13 cellular contexts compared by ENCODE assay signal in genomic region chr1:220135755-220136154, GRCh38.
"Had no signal": no experiment of that assay in that cellular context is flagged by ENCODE, and none has a peak within 500 bp of the region (broad histone marks: within the 10 kb centered on the region; RNA-seq: fewer than 3 reads in every experiment).

No MANE protein-coding gene starts in this region.

- DNase-seq: activated CD8-positive, alpha-beta memory T cell treated with anti-CD3 and anti-CD28 coated beads for 24 hours; activated T-cell treated with anti-CD3 and anti-CD28 coated beads, Interleukin-2, amount 50 U/mL, for 1 hour; dermis blood vessel endothelial cell; endodermal cell; erythroblast; heart right ventricle; left cardiac atrium; lower lobe of right lung; psoas muscle; right lobe of liver; tibial artery had no signal

- ATAC-seq: gastroesophageal sphincter, heart right ventricle, left cardiac atrium, lower lobe of right lung, psoas muscle, right lobe of liver had no signal

- H3K9me3 ChIP-seq: gastroesophageal sphincter, heart right ventricle, lower lobe of right lung, psoas muscle, right lobe of liver, tibial artery had no signal

- H3K9me3 Mint-ChIP-seq: endodermal cell had no signal

- H3K27me3 ChIP-seq: gastroesophageal sphincter, heart right ventricle, right lobe of liver, tibial artery had no signal

- H3K4me1 ChIP-seq: gastroesophageal sphincter, lower lobe of right lung, psoas muscle, right lobe of liver had no signal

- H3K27ac Mint-ChIP-seq: endodermal cell had no signal

- H3K27ac ChIP-seq: gastroesophageal sphincter, lower lobe of right lung, psoas muscle, right lobe of liver, tibial artery had no signal

- H3K4me1 Mint-ChIP-seq: endodermal cell had no signal

- H3K4me3 Mint-ChIP-seq: endodermal cell had no signal

- H3K4me2 ChIP-seq: smooth muscle cell had no signal
